ENCODE assay signal across 1 cellular context in genomic region chr18:48135436-48135966, GRCh38.
TF ChIP-seq lines count a peak whose summit lies in the region.

No MANE protein-coding gene starts in this region.

TF ChIP-seq in liver, 16 proteins besides CTCF, POLR2A, EP300 and RAD21 (continued from another document):
- TF ChIP-seq REST (IDR thresholded peaks at IDR 0.05), result no peak
